ENCODE assay signal across 1 cellular context in the genomic region with DNA sequence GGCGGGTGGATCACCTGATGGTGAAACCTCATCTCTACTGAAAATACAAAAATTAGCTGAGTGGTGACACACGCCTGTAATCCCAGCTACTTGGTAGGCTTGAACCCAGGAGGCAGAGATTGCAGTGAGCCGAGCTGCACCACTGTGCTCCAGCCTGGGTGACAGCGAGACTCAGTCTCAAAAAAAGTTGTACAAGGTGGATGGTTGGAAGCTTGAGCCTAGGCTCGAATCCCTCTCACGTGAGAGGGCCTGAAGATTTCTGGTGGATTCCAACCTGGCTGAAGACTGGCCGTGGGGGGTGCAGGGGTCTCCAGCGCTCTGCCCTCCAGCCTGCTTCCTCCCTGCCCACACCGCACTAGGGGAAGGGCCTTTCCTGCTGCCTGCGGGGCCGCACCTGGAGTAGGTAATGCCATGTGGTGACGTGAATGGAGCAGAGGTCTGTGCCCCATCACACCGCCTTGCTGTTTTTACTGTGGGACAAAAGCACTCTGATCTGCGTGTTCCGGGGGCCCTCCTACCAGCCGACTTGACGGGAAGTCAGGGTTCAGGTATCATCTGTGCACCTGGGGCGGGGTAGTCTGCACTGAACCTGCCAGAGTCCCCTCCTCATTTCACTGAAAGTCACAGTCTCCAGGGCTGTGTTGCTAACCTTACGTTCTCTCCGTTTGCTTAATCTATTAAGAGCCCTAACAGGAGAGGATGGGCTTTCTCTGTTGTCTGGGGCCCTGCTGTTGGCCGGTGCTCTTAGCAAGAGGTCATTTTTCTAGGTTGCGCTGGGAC.
TF ChIP-seq lines count a peak whose summit lies in the region.

No MANE protein-coding gene starts in this region.

TF ChIP-seq in HepG2, 621 proteins besides CTCF, POLR2A, EP300 and RAD21 (continued from another document and continues in another):
- TF ChIP-seq, protein P1, sequence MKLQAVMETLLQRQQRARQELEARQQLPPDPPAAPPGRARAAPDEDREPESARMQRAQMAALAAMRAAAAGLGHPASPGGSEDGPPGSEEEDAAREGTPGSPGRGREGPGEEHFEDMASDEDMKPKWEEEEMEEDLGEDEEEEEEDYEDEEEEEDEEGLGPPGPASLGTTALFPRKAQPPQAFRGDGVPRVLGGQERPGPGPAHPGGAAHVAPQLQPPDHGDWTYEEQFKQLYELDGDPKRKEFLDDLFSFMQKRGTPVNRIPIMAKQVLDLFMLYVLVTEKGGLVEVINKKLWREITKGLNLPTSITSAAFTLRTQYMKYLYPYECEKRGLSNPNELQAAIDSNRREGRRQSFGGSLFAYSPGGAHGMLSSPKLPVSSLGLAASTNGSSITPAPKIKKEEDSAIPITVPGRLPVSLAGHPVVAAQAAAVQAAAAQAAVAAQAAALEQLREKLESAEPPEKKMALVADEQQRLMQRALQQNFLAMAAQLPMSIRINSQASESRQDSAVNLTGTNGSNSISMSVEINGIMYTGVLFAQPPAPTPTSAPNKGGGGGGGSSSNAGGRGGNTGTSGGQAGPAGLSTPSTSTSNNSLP (IDR thresholded peaks at IDR 0.05; ENCODE audit: low read depth, low read length), result no peak
- no peak for TF ChIP-seq HDAC6 (IDR thresholded peaks at IDR 0.05; ENCODE audit: low read depth, low read length)
- TF ChIP-seq, protein P2, sequence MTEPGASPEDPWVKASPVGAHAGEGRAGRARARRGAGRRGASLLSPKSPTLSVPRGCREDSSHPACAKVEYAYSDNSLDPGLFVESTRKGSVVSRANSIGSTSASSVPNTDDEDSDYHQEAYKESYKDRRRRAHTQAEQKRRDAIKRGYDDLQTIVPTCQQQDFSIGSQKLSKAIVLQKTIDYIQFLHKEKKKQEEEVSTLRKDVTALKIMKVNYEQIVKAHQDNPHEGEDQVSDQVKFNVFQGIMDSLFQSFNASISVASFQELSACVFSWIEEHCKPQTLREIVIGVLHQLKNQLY (CRISPR knock-in tag; IDR thresholded peaks at IDR 0.05), result no peak
- TF ChIP-seq, protein P3, sequence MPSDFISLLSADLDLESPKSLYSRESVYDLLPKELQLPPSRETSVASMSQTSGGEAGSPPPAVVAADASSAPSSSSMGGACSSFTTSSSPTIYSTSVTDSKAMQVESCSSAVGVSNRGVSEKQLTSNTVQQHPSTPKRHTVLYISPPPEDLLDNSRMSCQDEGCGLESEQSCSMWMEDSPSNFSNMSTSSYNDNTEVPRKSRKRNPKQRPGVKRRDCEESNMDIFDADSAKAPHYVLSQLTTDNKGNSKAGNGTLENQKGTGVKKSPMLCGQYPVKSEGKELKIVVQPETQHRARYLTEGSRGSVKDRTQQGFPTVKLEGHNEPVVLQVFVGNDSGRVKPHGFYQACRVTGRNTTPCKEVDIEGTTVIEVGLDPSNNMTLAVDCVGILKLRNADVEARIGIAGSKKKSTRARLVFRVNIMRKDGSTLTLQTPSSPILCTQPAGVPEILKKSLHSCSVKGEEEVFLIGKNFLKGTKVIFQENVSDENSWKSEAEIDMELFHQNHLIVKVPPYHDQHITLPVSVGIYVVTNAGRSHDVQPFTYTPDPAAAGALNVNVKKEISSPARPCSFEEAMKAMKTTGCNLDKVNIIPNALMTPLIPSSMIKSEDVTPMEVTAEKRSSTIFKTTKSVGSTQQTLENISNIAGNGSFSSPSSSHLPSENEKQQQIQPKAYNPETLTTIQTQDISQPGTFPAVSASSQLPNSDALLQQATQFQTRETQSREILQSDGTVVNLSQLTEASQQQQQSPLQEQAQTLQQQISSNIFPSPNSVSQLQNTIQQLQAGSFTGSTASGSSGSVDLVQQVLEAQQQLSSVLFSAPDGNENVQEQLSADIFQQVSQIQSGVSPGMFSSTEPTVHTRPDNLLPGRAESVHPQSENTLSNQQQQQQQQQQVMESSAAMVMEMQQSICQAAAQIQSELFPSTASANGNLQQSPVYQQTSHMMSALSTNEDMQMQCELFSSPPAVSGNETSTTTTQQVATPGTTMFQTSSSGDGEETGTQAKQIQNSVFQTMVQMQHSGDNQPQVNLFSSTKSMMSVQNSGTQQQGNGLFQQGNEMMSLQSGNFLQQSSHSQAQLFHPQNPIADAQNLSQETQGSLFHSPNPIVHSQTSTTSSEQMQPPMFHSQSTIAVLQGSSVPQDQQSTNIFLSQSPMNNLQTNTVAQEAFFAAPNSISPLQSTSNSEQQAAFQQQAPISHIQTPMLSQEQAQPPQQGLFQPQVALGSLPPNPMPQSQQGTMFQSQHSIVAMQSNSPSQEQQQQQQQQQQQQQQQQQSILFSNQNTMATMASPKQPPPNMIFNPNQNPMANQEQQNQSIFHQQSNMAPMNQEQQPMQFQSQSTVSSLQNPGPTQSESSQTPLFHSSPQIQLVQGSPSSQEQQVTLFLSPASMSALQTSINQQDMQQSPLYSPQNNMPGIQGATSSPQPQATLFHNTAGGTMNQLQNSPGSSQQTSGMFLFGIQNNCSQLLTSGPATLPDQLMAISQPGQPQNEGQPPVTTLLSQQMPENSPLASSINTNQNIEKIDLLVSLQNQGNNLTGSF (CRISPR knock-in tag; IDR thresholded peaks at IDR 0.05), result no peak; the same call in 1 of the 2 replicates
- TF ChIP-seq JDP2 (CRISPR knock-in tag; IDR thresholded peaks at IDR 0.05; ENCODE audit: borderline replicate concordance), result no peak
- TF ChIP-seq ZNF138 (CRISPR knock-in tag; IDR thresholded peaks at IDR 0.05; ENCODE audit: low read depth), result no peak
- TF ChIP-seq, protein P4, sequence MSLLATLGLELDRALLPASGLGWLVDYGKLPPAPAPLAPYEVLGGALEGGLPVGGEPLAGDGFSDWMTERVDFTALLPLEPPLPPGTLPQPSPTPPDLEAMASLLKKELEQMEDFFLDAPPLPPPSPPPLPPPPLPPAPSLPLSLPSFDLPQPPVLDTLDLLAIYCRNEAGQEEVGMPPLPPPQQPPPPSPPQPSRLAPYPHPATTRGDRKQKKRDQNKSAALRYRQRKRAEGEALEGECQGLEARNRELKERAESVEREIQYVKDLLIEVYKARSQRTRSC (CRISPR knock-in tag; IDR thresholded peaks at IDR 0.05; ENCODE audit: low read depth), result no peak; the same call in 1 of the 2 replicates
- peak; percentile 42; the same call in 1 of the 2 replicates for TF ChIP-seq ZNF230 (CRISPR knock-in tag; IDR thresholded peaks at IDR 0.05)
- TF ChIP-seq ARNT (IDR thresholded peaks at IDR 0.05), result no peak
- no peak for TF ChIP-seq ZNF543 (CRISPR knock-in tag; IDR thresholded peaks at IDR 0.05)
- no peak for TF ChIP-seq IKZF1 (IDR thresholded peaks at IDR 0.05)
- TF ChIP-seq NFE2 (CRISPR knock-in tag; IDR thresholded peaks at IDR 0.05), result no peak
- TF ChIP-seq, protein P5, sequence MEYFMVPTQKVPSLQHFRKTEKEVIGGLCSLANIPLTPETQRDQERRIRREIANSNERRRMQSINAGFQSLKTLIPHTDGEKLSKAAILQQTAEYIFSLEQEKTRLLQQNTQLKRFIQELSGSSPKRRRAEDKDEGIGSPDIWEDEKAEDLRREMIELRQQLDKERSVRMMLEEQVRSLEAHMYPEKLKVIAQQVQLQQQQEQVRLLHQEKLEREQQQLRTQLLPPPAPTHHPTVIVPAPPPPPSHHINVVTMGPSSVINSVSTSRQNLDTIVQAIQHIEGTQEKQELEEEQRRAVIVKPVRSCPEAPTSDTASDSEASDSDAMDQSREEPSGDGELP (IDR thresholded peaks at IDR 0.05; ENCODE audit: borderline replicate concordance, low read depth), result no peak
- TF ChIP-seq HNF4A (CRISPR knock-in tag; IDR thresholded peaks at IDR 0.05), result no peak
- no peak for TF ChIP-seq ZNF782 (CRISPR knock-in tag; IDR thresholded peaks at IDR 0.05; ENCODE audit: borderline replicate concordance)
- TF ChIP-seq ZKSCAN8 (CRISPR knock-in tag; IDR thresholded peaks at IDR 0.05; ENCODE audit: borderline replicate concordance), result 0 out of 2 replicates have a peak, but pooled peaks have one; percentile 7
- TF ChIP-seq GATAD1 (CRISPR knock-in tag; IDR thresholded peaks at IDR 0.05), result no peak
- no peak for TF ChIP-seq RFX3 (CRISPR knock-in tag; IDR thresholded peaks at IDR 0.05)
- TF ChIP-seq, protein P6, sequence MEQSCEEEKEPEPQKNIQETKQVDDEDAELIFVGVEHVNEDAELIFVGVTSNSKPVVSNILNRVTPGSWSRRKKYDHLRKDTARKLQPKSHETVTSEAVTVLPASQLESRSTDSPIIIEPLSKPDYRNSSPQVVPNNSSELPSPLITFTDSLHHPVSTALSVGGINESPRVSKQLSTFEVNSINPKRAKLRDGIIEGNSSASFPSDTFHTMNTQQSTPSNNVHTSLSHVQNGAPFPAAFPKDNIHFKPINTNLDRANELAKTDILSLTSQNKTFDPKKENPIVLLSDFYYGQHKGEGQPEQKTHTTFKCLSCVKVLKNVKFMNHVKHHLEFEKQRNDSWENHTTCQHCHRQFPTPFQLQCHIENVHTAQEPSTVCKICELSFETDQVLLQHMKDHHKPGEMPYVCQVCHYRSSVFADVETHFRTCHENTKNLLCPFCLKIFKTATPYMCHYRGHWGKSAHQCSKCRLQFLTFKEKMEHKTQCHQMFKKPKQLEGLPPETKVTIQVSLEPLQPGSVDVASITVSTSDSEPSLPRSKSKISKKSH (CRISPR knock-in tag; IDR thresholded peaks at IDR 0.05; ENCODE audit: borderline replicate concordance), result peak; percentile 56; the same call in 1 of the 2 replicates
- no peak for TF ChIP-seq ZSCAN31 (CRISPR knock-in tag; IDR thresholded peaks at IDR 0.05; ENCODE audit: low read depth)
- TF ChIP-seq XRCC5 (optimal IDR thresholded peaks at IDR 0.05; ENCODE audit: low read length), result no peak
- TF ChIP-seq, protein P7, sequence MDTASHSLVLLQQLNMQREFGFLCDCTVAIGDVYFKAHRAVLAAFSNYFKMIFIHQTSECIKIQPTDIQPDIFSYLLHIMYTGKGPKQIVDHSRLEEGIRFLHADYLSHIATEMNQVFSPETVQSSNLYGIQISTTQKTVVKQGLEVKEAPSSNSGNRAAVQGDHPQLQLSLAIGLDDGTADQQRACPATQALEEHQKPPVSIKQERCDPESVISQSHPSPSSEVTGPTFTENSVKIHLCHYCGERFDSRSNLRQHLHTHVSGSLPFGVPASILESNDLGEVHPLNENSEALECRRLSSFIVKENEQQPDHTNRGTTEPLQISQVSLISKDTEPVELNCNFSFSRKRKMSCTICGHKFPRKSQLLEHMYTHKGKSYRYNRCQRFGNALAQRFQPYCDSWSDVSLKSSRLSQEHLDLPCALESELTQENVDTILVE (CRISPR knock-in tag; IDR thresholded peaks at IDR 0.05), result no peak
- TF ChIP-seq CBX1 (IDR thresholded peaks at IDR 0.05; ENCODE audit: low read depth), result no peak
- TF ChIP-seq POGZ (CRISPR knock-in tag; IDR thresholded peaks at IDR 0.05), result no peak
- no peak for TF ChIP-seq CHD4 (IDR thresholded peaks at IDR 0.05; ENCODE audit: borderline replicate concordance, low read length)
- no peak for TF ChIP-seq ZNF790 (CRISPR knock-in tag; IDR thresholded peaks at IDR 0.05; ENCODE audit: borderline replicate concordance)
- TF ChIP-seq TCF7 (IDR thresholded peaks at IDR 0.05; ENCODE audit: low read depth), result no peak
- TF ChIP-seq ZFP62 (CRISPR knock-in tag; IDR thresholded peaks at IDR 0.05), result no peak
- TF ChIP-seq MEIS2 (CRISPR knock-in tag; IDR thresholded peaks at IDR 0.05), result no peak
- TF ChIP-seq, protein P8, sequence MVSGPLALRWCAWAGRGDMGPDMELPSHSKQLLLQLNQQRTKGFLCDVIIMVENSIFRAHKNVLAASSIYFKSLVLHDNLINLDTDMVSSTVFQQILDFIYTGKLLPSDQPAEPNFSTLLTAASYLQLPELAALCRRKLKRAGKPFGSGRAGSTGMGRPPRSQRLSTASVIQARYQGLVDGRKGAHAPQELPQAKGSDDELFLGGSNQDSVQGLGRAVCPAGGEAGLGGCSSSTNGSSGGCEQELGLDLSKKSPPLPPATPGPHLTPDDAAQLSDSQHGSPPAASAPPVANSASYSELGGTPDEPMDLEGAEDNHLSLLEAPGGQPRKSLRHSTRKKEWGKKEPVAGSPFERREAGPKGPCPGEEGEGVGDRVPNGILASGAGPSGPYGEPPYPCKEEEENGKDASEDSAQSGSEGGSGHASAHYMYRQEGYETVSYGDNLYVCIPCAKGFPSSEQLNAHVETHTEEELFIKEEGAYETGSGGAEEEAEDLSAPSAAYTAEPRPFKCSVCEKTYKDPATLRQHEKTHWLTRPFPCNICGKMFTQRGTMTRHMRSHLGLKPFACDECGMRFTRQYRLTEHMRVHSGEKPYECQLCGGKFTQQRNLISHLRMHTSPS (CRISPR knock-in tag; IDR thresholded peaks at IDR 0.05; ENCODE audit: low read depth), result no peak
- TF ChIP-seq BCL6 (CRISPR knock-in tag; IDR thresholded peaks at IDR 0.05), result no peak
- TF ChIP-seq KAT8 (CRISPR knock-in tag; IDR thresholded peaks at IDR 0.05), result no peak
- no peak for TF ChIP-seq MZF1 (CRISPR knock-in tag; IDR thresholded peaks at IDR 0.05; ENCODE audit: borderline replicate concordance)
- TF ChIP-seq NPAS2 (CRISPR knock-in tag; IDR thresholded peaks at IDR 0.05; ENCODE audit: borderline replicate concordance), result no peak
- no peak for TF ChIP-seq ZNF761 (CRISPR knock-in tag; conservative IDR thresholded peaks at IDR 0.05)
- TF ChIP-seq ZKSCAN5 (CRISPR knock-in tag; IDR thresholded peaks at IDR 0.05), result no peak
- no peak for TF ChIP-seq ZNF598 (CRISPR knock-in tag; IDR thresholded peaks at IDR 0.05; ENCODE audit: borderline replicate concordance)
- no peak; the same call in 1 of the 2 replicates for TF ChIP-seq ZFP90 (CRISPR knock-in tag; IDR thresholded peaks at IDR 0.05; ENCODE audit: borderline replicate concordance)
- no peak for TF ChIP-seq ZNF432 (CRISPR knock-in tag; IDR thresholded peaks at IDR 0.05; ENCODE audit: borderline replicate concordance)
- 0 out of 2 replicates have a peak, but pooled peaks have one; percentile 36 for TF ChIP-seq IRF2 (CRISPR knock-in tag; IDR thresholded peaks at IDR 0.05)
- no peak for TF ChIP-seq ZNF121 (CRISPR knock-in tag; IDR thresholded peaks at IDR 0.05)
- TF ChIP-seq, protein P9, sequence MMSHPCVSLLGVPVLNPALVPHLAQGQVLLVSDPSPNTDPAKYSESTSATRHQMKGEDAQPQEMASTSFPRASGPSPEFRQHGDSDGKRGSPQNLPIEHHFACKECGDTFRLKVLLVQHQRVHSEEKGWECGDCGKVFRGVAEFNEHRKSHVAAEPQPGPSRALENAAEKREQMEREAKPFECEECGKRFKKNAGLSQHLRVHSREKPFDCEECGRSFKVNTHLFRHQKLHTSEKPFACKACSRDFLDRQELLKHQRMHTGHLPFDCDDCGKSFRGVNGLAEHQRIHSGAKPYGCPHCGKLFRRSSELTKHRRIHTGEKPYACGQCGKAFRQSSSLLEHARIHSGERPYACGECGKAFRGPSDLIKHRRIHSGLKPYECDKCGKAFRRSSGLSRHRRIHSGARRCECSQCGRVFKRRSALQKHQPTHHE (CRISPR knock-in tag; IDR thresholded peaks at IDR 0.05; ENCODE audit: borderline replicate concordance), result no peak
- 0 out of 2 replicates have a peak, but pooled peaks have one; percentile 24 for TF ChIP-seq ARHGAP35 (CRISPR knock-in tag; IDR thresholded peaks at IDR 0.05; ENCODE audit: borderline replicate concordance)
- TF ChIP-seq ZNF766 (CRISPR knock-in tag; IDR thresholded peaks at IDR 0.05; ENCODE audit: borderline replicate concordance), result 0 out of 2 replicates have a peak, but pooled peaks have one; percentile 9
- TF ChIP-seq TBP (CRISPR knock-in tag; IDR thresholded peaks at IDR 0.05), result no peak
- TF ChIP-seq, protein P10, sequence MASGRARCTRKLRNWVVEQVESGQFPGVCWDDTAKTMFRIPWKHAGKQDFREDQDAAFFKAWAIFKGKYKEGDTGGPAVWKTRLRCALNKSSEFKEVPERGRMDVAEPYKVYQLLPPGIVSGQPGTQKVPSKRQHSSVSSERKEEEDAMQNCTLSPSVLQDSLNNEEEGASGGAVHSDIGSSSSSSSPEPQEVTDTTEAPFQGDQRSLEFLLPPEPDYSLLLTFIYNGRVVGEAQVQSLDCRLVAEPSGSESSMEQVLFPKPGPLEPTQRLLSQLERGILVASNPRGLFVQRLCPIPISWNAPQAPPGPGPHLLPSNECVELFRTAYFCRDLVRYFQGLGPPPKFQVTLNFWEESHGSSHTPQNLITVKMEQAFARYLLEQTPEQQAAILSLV (CRISPR knock-in tag; IDR thresholded peaks at IDR 0.05; ENCODE audit: borderline replicate concordance), result no peak
